In genomic region chr1:9537863-9538668, GRCh38 we compare ENCODE assay signal across 9 cellular contexts. TPM values are rescaled to one million over a fixed set of nuclear protein-coding genes. Genes with fewer than 3 reads are reported as not detected.
DNase-seq lines count a peak whose midpoint lies in the region; ATAC-seq and TF ChIP-seq lines count a peak whose summit lies in the region.
"Had no signal": no experiment of that assay in that cellular context is flagged by ENCODE, and none has a peak within 500 bp of the region (broad histone marks: within the 10 kb centered on the region; RNA-seq: fewer than 3 reads in every experiment).

No MANE protein-coding gene starts in this region.

- TF ChIP-seq CTCF in GM10248 (IDR thresholded peaks at IDR 0.05; ENCODE audit: control extremely low read depth, extremely low read depth, low read depth, missing control alignments): no peak

- DNase-seq in T-helper 1 cell (no peak), T-helper 17 cell (no peak), immature natural killer cell (no peak), NCI-H1436 treated with DMSO at 0.1 percent for 48 hours (lab: John Stamatoyannopoulos, UW) (no peak), GM10248 (ENCODE audit: extremely low spot score) (no peak)
- DNase-seq in stimulated activated naive B cell treated with anti-CD40 and anti-IgM and Interleukin-4, amounts not matched to agents 10 μg/mL and 1 μg/mL and 100 μg/mL, for 72 hours: no peak
- no peak for DNase-seq in activated CD4-positive, CD25-positive, alpha-beta regulatory T cell treated with anti-CD3 and anti-CD28 coated beads, Interleukin-2, amount 50 U/mL, for 72 hours

- POLR2A ChIA-PET in GM10248 (lab: Yijun Ruan, JAX): interaction anchor here (0.5 kb wide), 1 partner anchor 710 kb away, joined by 3 read pairs; no protein-coding TSS in a partner anchor

- peak overlapping the region; percentile 6 for H3K4me3 Mint-ChIP-seq in T-helper 1 cell treated with Interleukin-12 subunit alpha and Interleukin-12 subunit beta and Interleukin-4 antibody, amounts not matched to agents 30 μg/mL and 1 μg/mL, for 36 hours
- peak overlapping the region; percentile 47 for H3K4me3 Mint-ChIP-seq in T-helper 17 cell
- peak overlapping the region; percentile 23 to 58 (median 44) for H3K4me3 Mint-ChIP-seq in immature natural killer cell
- H3K4me3 Mint-ChIP-seq in stimulated activated naive B cell treated with anti-CD40 and anti-IgM and Interleukin-4, amounts not matched to agents 10 μg/mL and 1 μg/mL and 100 μg/mL, for 72 hours: peak overlapping the region in 1 of 2 donors; percentile 5

- H3K27me3 Mint-ChIP-seq in T-helper 1 cell treated with Interleukin-12 subunit alpha and Interleukin-12 subunit beta and Interleukin-4 antibody, amounts not matched to agents 30 μg/mL and 1 μg/mL, for 36 hours (ENCODE audit: low read depth): no peaks in the 10 kb centered on the region
- H3K27me3 Mint-ChIP-seq in T-helper 17 cell (no peaks in the 10 kb centered on the region), immature natural killer cell (ENCODE audit: low read depth in 3 of 3) (peaks cover 2 to 9% (median 5%) of the 10 kb centered on the region in 3 donors)
- H3K27me3 Mint-ChIP-seq in stimulated activated naive B cell treated with anti-CD40 and anti-IgM and Interleukin-4, amounts not matched to agents 10 μg/mL and 1 μg/mL and 100 μg/mL, for 72 hours: no peaks in the 10 kb centered on the region

- peaks cover 3% of the 10 kb centered on the region for H3K36me3 Mint-ChIP-seq in T-helper 1 cell treated with Interleukin-12 subunit alpha and Interleukin-12 subunit beta and Interleukin-4 antibody, amounts not matched to agents 30 μg/mL and 1 μg/mL, for 36 hours (ENCODE audit: low read depth)
- H3K36me3 Mint-ChIP-seq in T-helper 17 cell (ENCODE audit: low read depth): no peaks in the 10 kb centered on the region
- no peaks in the 10 kb centered on the region for H3K36me3 Mint-ChIP-seq in immature natural killer cell
- H3K36me3 Mint-ChIP-seq in stimulated activated naive B cell treated with anti-CD40 and anti-IgM and Interleukin-4, amounts not matched to agents 10 μg/mL and 1 μg/mL and 100 μg/mL, for 72 hours: peaks cover 5 to 7% of the 10 kb centered on the region in 2 donors

- H3K9me3 Mint-ChIP-seq in T-helper 1 cell treated with Interleukin-12 subunit alpha and Interleukin-12 subunit beta and Interleukin-4 antibody, amounts not matched to agents 30 μg/mL and 1 μg/mL, for 36 hours: no peaks in the 10 kb centered on the region
- no peaks in the 10 kb centered on the region for H3K9me3 Mint-ChIP-seq in immature natural killer cell
- peaks cover 0 to 1% of the 10 kb centered on the region in 2 donors for H3K9me3 Mint-ChIP-seq in stimulated activated naive B cell treated with anti-CD40 and anti-IgM and Interleukin-4, amounts not matched to agents 10 μg/mL and 1 μg/mL and 100 μg/mL, for 72 hours

- H3K27ac Mint-ChIP-seq in T-helper 1 cell treated with Interleukin-12 subunit alpha and Interleukin-12 subunit beta and Interleukin-4 antibody, amounts not matched to agents 30 μg/mL and 1 μg/mL, for 36 hours: peak overlapping the region; percentile 83
- no peak overlapping the region for H3K27ac Mint-ChIP-seq in T-helper 17 cell
- peak overlapping the region; percentile 80 to 89 (median 85) for H3K27ac Mint-ChIP-seq in immature natural killer cell
- peak overlapping the region; percentile 44 for H3K27ac Mint-ChIP-seq in stimulated activated naive B cell treated with anti-CD40 and anti-IgM and Interleukin-4, amounts not matched to agents 10 μg/mL and 1 μg/mL and 100 μg/mL, for 72 hours

- H3K4me1 Mint-ChIP-seq in T-helper 1 cell treated with Interleukin-12 subunit alpha and Interleukin-12 subunit beta and Interleukin-4 antibody, amounts not matched to agents 30 μg/mL and 1 μg/mL, for 36 hours (ENCODE audit: low read depth): peaks cover 27% of the 10 kb centered on the region
- peaks cover 12% of the 10 kb centered on the region for H3K4me1 Mint-ChIP-seq in T-helper 17 cell
- peaks cover 28 to 32% of the 10 kb centered on the region in 2 donors for H3K4me1 Mint-ChIP-seq in immature natural killer cell
- peaks cover 19 to 39% of the 10 kb centered on the region in 2 donors for H3K4me1 Mint-ChIP-seq in stimulated activated naive B cell treated with anti-CD40 and anti-IgM and Interleukin-4, amounts not matched to agents 10 μg/mL and 1 μg/mL and 100 μg/mL, for 72 hours

- H3K9me3 ChIP-seq in T-helper 17 cell (ENCODE audit: control insufficient read depth, low read length, poor library complexity, severe bottlenecking): no peaks in the 10 kb centered on the region
- H3K9me3 ChIP-seq: upper lobe of left lung had no signal

- CTCF ChIA-PET in GM10248 (lab: Yijun Ruan, JAX): interaction anchor here (0.9 to 1.1 kb wide), 4 partner anchors 9 to 249 kb away, joined by 3 read pairs; no protein-coding TSS in a partner anchor

- ATAC-seq in T-helper 17 cell: no peak
- no peak for ATAC-seq in stimulated activated naive B cell treated with anti-CD40 and anti-IgM and Interleukin-4, amounts not matched to agents 10 μg/mL and 1 μg/mL and 100 μg/mL, for 72 hours (replicated peaks)

RNA-seq across cellular contexts. Expression of gene SLC25A33, which starts 1.2 kb away (rescaled TPM):
- 1 to 10 TPM; 3.7 to 4.9 TPM for total RNA-seq in T-helper 17 cell
- polyA plus RNA-seq in immature natural killer cell: 1 to 10 TPM; 6.4 to 7.4 (median 7.0) TPM

RNA-seq across cellular contexts. Expression of gene TMEM201, which starts 50.6 kb away (rescaled TPM):
- 10 to 100 TPM; 10.5 to 14.0 TPM for total RNA-seq in T-helper 17 cell
- 1 to 10 TPM; 1.1 to 2.3 (median 1.3) TPM for polyA plus RNA-seq in immature natural killer cell
